In genomic region chr2:186947516-186947915, GRCh38 we compare ENCODE assay signal across 23 cellular contexts.
"Had no signal": no experiment of that assay in that cellular context is flagged by ENCODE, and none has a peak within 500 bp of the region (broad histone marks: within the 10 kb centered on the region; RNA-seq: fewer than 3 reads in every experiment).

No MANE protein-coding gene starts in this region.

- H3K36me3 ChIP-seq: neural progenitor cell, ovary, right lobe of liver, sigmoid colon, stomach, thoracic aorta, thyroid gland, tibial nerve, upper lobe of left lung, vagina had no signal

- H3K79me2 ChIP-seq: parathyroid adenoma had no signal

- H3K27me3 ChIP-seq: neural progenitor cell, ovary, right lobe of liver, sigmoid colon, stomach, thyroid gland, tibial nerve, upper lobe of left lung, vagina had no signal

- H3K27ac ChIP-seq: neural progenitor cell, ovary, parathyroid adenoma, psoas muscle, right lobe of liver, sigmoid colon, stomach, thoracic aorta, thyroid gland, tibial nerve, upper lobe of left lung, vagina had no signal

- H3K4me2 ChIP-seq: neural progenitor cell had no signal

- H3K4me1 ChIP-seq: neural progenitor cell, psoas muscle, right lobe of liver, sigmoid colon, thyroid gland, tibial nerve, vagina had no signal

- H3K9ac ChIP-seq: neural progenitor cell, parathyroid adenoma had no signal

- DNase-seq: natural killer cell; occipital lobe; ovary; psoas muscle; right cardiac atrium; right lobe of liver; sigmoid colon; small intestine; stimulated activated CD4-positive, alpha-beta T cell treated with anti-CD3 and anti-CD28 coated beads, Interleukin-15, amount 100 ng/mL, for 24 hours; stimulated activated CD4-positive, alpha-beta T cell treated with anti-CD3 and anti-CD28 coated beads, Interleukin-2, amount 100 ng/mL, for 24 hours; stimulated activated CD4-positive, alpha-beta T cell treated with anti-CD3 and anti-CD28 coated beads, Interleukin-2, amount 100 ng/mL, for 48 hours; stimulated activated CD4-positive, alpha-beta T cell treated with anti-CD3 and anti-CD28 coated beads, Interleukin-4, amount 100 ng/mL, for 24 hours; stimulated activated naive B cell treated with anti-CD40 and anti-IgM and Interleukin-4, amounts not matched to agents 10 μg/mL and 1 μg/mL and 100 μg/mL, for 72 hours; stimulated activated naive CD4-positive, alpha-beta T cell treated with Interleukin-2 at 50 U/mL for 16 hours; stomach; thyroid gland; trophoblast cell; upper lobe of left lung had no signal

- H2AFZ ChIP-seq: neural progenitor cell, parathyroid adenoma had no signal

- H3K4me3 ChIP-seq: neural progenitor cell, ovary, psoas muscle, right lobe of liver, sigmoid colon, stomach, thoracic aorta, thyroid gland, tibial nerve, upper lobe of left lung, vagina had no signal
